ENCODE assay signal across 14 cellular contexts in the genomic region with DNA sequence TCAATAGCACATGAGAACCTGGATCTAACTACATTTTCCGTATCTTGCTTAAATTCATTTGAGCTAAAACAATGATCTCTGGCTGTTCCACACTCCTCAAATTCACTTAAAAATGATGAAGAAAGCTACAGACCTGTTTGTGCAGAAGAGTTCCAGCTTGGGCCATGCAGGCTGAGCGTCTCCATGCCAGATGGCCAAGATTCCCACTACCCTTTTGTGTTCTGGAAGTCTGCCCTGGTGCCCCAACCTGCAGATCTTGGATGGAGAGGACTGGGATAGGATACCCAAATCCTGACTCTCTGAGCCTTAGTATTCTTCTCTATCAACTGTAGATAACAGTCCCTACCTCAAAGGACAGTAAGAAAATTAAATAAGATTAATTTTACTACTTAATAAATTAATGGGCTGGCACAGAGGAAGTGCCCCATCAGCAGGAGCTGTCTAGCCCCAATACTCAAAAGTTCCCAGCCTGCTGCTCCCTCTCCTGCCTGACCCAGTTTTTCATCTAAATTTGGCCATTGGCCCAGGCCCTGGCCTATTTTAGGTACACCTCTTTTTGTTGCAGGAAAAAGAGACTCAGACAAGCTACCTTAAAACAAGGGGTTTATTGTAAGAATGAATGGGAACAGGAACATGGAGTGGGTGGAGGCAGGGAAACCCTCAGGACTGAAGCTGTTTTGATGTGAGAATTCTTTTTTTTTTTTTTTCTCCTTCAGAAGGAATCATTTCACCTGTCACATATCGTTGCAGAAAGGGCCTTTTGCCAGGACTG.
A peak's percentile ranks its signal among the peaks of the same experiment; 100 is the strongest.
DNase-seq lines count a peak whose midpoint lies in the region; ATAC-seq and TF ChIP-seq lines count a peak whose summit lies in the region.
"Had no signal": no experiment of that assay in that cellular context is flagged by ENCODE, and none has a peak within 500 bp of the region (broad histone marks: within the 10 kb centered on the region; RNA-seq: fewer than 3 reads in every experiment).

No MANE protein-coding gene starts in this region.

- intact Hi-C loops in Right ventricle myocardium superior (cut with DNase I) (no loop called here), left ventricle myocardium inferior (cut with micrococcal nuclease) (no loop called here), left lung (cut with DNase I) (no loop called here)

- no peaks in the 10 kb centered on the region for H3K9me3 Mint-ChIP-seq in activated T-helper 17 cell treated with anti-CD3 and anti-CD28 coated beads, Interleukin-2, amount 50 U/mL, for 72 hours
- H3K9me3 Mint-ChIP-seq: activated CD4-positive, alpha-beta memory T cell treated with anti-CD3 and anti-CD28 coated beads, Interleukin-2, amount 10 ng/mL, durations not matched to agents 7 days and 5 days had no signal

- H3K4me1 ChIP-seq in left ventricle myocardium inferior = peaks cover 20% of the 10 kb centered on the region
- H3K4me1 ChIP-seq in left lung = no peaks in the 10 kb centered on the region

- TF ChIP-seq CTCF in left ventricle myocardium inferior (IDR thresholded peaks at IDR 0.05; ENCODE audit: borderline replicate concordance) (no peak), left lung (IDR thresholded peaks at IDR 0.05) (no peak)

- DNase-seq in Right ventricle myocardium superior (no peak), left ventricle myocardium inferior (no peak), hypothalamus (lab: John Stamatoyannopoulos, UW) (peak in 30 of 51 donors; percentile 4 to 81 (median 40)), substantia nigra (lab: John Stamatoyannopoulos, UW) (peak in 29 of 49 donors; percentile 7 to 78 (median 32)), left lung (no peak)
- DNase-seq in stimulated activated CD4-positive, alpha-beta T cell treated with anti-CD3 and anti-CD28 coated beads, Interleukin-4, amount 100 ng/mL, for 24 hours = no peak
- DNase-seq: activated CD4-positive, alpha-beta memory T cell treated with anti-CD3 and anti-CD28 coated beads, Interleukin-2, amount 10 ng/mL, durations not matched to agents 7 days and 5 days; activated naive CD4-positive, alpha-beta T cell treated with Interleukin-2 at 50 U/mL for 16 hours; erythroblast; stimulated activated CD4-positive, alpha-beta T cell treated with anti-CD3 and anti-CD28 coated beads, Interleukin-4, amount 100 ng/mL, for 1 hour had no signal

- H3K9me3 ChIP-seq in left ventricle myocardium inferior (replicated peaks) (no peaks in the 10 kb centered on the region), left lung (no peaks in the 10 kb centered on the region)
- H3K9me3 ChIP-seq: vagina had no signal

- H3K27me3 Mint-ChIP-seq in activated T-helper 17 cell treated with anti-CD3 and anti-CD28 coated beads, Interleukin-2, amount 50 U/mL, for 72 hours = no peaks in the 10 kb centered on the region
- H3K27me3 Mint-ChIP-seq: activated CD4-positive, alpha-beta memory T cell treated with anti-CD3 and anti-CD28 coated beads, Interleukin-2, amount 10 ng/mL, durations not matched to agents 7 days and 5 days; stimulated activated memory B cell treated with anti-CD40 and anti-IgM and Interleukin-4, amounts not matched to agents 10 μg/mL and 1 μg/mL and 100 μg/mL, for 72 hours had no signal

- H3K4me3 ChIP-seq in left ventricle myocardium inferior (no peak overlapping the region), left lung (no peak overlapping the region)
- H3K4me3 ChIP-seq: vagina had no signal

- ATAC-seq in Right ventricle myocardium superior (ENCODE audit: poor library complexity) = peak; percentile 86
- no peak for ATAC-seq in activated T-helper 17 cell treated with anti-CD3 and anti-CD28 coated beads, Interleukin-2, amount 50 U/mL, for 72 hours (replicated peaks)
- ATAC-seq in left lung = no peak
- no peak for ATAC-seq in GM19328 (IDR thresholded peaks at IDR 0.05; ENCODE audit: unreplicated experiment)
- ATAC-seq: stimulated activated memory B cell treated with anti-CD40 and anti-IgM and Interleukin-4, amounts not matched to agents 10 μg/mL and 1 μg/mL and 100 μg/mL, for 72 hours had no signal

- H3K27ac ChIP-seq in left ventricle myocardium inferior (replicated peaks) (no peak overlapping the region), substantia nigra (ENCODE audit: low read depth, low read length, poor library complexity, severe bottlenecking) (no peak overlapping the region), left lung (no peak overlapping the region)
- H3K27ac ChIP-seq: vagina had no signal

- H3K36me3 ChIP-seq in left ventricle myocardium inferior (peaks cover 6% of the 10 kb centered on the region), left lung (peaks cover 2 to 54% of the 10 kb centered on the region in 2 donors)
- H3K36me3 ChIP-seq: vagina had no signal

- H3K4me1 Mint-ChIP-seq in activated T-helper 17 cell treated with anti-CD3 and anti-CD28 coated beads, Interleukin-2, amount 50 U/mL, for 72 hours = peaks cover 21% of the 10 kb centered on the region

- no peak overlapping the region for H3K4me3 Mint-ChIP-seq in activated T-helper 17 cell treated with anti-CD3 and anti-CD28 coated beads, Interleukin-2, amount 50 U/mL, for 72 hours
- H3K4me3 Mint-ChIP-seq: activated CD4-positive, alpha-beta memory T cell treated with anti-CD3 and anti-CD28 coated beads, Interleukin-2, amount 10 ng/mL, durations not matched to agents 7 days and 5 days; stimulated activated memory B cell treated with anti-CD40 and anti-IgM and Interleukin-4, amounts not matched to agents 10 μg/mL and 1 μg/mL and 100 μg/mL, for 72 hours had no signal

- H3K27ac Mint-ChIP-seq in activated T-helper 17 cell treated with anti-CD3 and anti-CD28 coated beads, Interleukin-2, amount 50 U/mL, for 72 hours = peak overlapping the region; percentile 49
- H3K27ac Mint-ChIP-seq: activated CD4-positive, alpha-beta memory T cell treated with anti-CD3 and anti-CD28 coated beads, Interleukin-2, amount 10 ng/mL, durations not matched to agents 7 days and 5 days; stimulated activated memory B cell treated with anti-CD40 and anti-IgM and Interleukin-4, amounts not matched to agents 10 μg/mL and 1 μg/mL and 100 μg/mL, for 72 hours had no signal

- H3K27me3 ChIP-seq in left ventricle myocardium inferior (ENCODE audit: low read depth) (no peaks in the 10 kb centered on the region), left lung (no peaks in the 10 kb centered on the region)
- H3K27me3 ChIP-seq: vagina had no signal

- no peaks in the 10 kb centered on the region for H3K36me3 Mint-ChIP-seq in activated T-helper 17 cell treated with anti-CD3 and anti-CD28 coated beads, Interleukin-2, amount 50 U/mL, for 72 hours (ENCODE audit: low read depth)

Comparison
In these comparisons a context has a peak if more than half of its experiments do, and no peak if none do; other contexts are left out.
1. DNase-seq: peak in hypothalamus (30 of 51) and substantia nigra (29 of 49); none in Right ventricle myocardium superior (single experiment), left ventricle myocardium inferior (single experiment), stimulated activated CD4-positive, alpha-beta T cell treated with anti-CD3 and anti-CD28 coated beads, Interleukin-4, amount 100 ng/mL, for 24 hours (single experiment) and left lung (0 of 2).